27 cellular contexts compared by ENCODE assay signal in the genomic region with DNA sequence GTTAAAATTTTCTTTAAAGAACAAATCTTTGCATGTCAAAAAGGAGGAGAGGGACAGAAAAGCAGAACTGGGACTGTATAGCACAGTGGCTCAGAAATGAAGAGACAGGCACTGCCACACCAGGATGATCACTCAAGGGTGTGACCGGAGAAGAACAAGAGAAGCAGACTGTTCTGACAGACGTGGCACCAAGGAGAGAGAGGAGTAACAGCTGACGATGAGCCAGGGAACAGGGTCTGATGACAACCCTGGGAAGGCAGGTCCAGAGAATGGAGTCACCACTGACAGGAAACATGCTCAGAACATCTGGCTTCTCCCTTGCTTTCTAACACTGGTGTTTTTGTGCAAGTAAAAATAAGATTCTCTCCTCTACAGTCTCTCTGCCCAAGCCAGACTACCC. TPM values are rescaled to one million over a fixed set of nuclear protein-coding genes. Genes with fewer than 3 reads are reported as not detected.
"Had no signal": no experiment of that assay in that cellular context is flagged by ENCODE, and none has a peak within 500 bp of the region (broad histone marks: within the 10 kb centered on the region; RNA-seq: fewer than 3 reads in every experiment).

No MANE protein-coding gene starts in this region.

- ATAC-seq: activated CD8-positive, alpha-beta T cell treated with anti-CD3 and anti-CD28 coated beads for 36 hours; activated T-cell treated with anti-CD3 and anti-CD28 coated beads, Interleukin-2, amount 50 U/mL, for 72 hours; Right ventricle myocardium inferior had no signal

- DNase-seq: activated CD4-positive, alpha-beta T cell treated with anti-CD3 and anti-CD28 coated beads for 4 hours; activated CD8-positive, alpha-beta memory T cell treated with anti-CD3 and anti-CD28 coated beads, Interleukin-2, amount 50 U/mL, for 4 hours; activated CD8-positive, alpha-beta T cell treated with anti-CD3 and anti-CD28 coated beads for 36 hours; activated gamma-delta T cell treated with Interleukin-2 at 50 U/mL for 16 hours; activated naive CD4-positive, alpha-beta T cell treated with anti-CD3 and anti-CD28 coated beads, Interleukin-2, amount 10 ng/mL, durations not matched to agents 7 days and 5 days; activated naive CD8-positive, alpha-beta T cell treated with anti-CD3 and anti-CD28 coated beads for 36 hours; activated T-cell treated with anti-CD3 and anti-CD28 coated beads, Interleukin-2, amount 50 U/mL, for 72 hours; brain microvascular endothelial cell; Kasumi-1; NCI-H1092; NCI-H1417 treated with DMSO at 0.1 percent for 48 hours; NCI-H1694; NCI-H2029 treated with DMSO at 0.1 percent for 48 hours; NCI-H446; NCI-H524 treated with DMSO at 0.1 percent for 48 hours; NCI-H748 treated with DMSO at 0.1 percent for 48 hours; RPMI8226; SK-N-SH; T-helper 1 cell had no signal

- H3K9me3 ChIP-seq: SK-N-SH had no signal

- H3K4me3 ChIP-seq: cardiac muscle cell had no signal

- H3K36me3 ChIP-seq: brain microvascular endothelial cell, cardiac muscle cell had no signal

- H3K27ac ChIP-seq: brain microvascular endothelial cell, cardiac muscle cell, VCaP had no signal

RNA-seq across cellular contexts. Expression of a gene that starts 14.6 kb away (rescaled TPM):
- total RNA-seq: activated CD8-positive, alpha-beta T cell treated with anti-CD3 and anti-CD28 coated beads for 36 hours; activated naive CD8-positive, alpha-beta T cell treated with anti-CD3 and anti-CD28 coated beads for 36 hours; activated T-cell treated with anti-CD3 and anti-CD28 coated beads, Interleukin-2, amount 50 U/mL, for 72 hours; activated T-helper 2 cell treated with anti-CD3 and anti-CD28 coated beads, Interferon-gamma antibody, Interleukin-2, Interleukin-4, amounts not matched to agents 10 μg/mL and 5 μg/mL and 100 μg/mL, durations not matched to agents 14 hours and 24 hours and 36 hours; cardiac muscle cell; M059J; OCI-LY7; Right ventricle myocardium inferior; T-helper 2 cell treated with Interferon-gamma antibody and Interleukin-4, amounts not matched to agents 100 ng/mL and 5 ng/mL, for 36 hours had no signal
- polyA plus RNA-seq: adipose tissue, cardiac muscle cell, SK-N-SH had no signal

RNA-seq across cellular contexts. Expression of a gene that starts 44.6 kb away (rescaled TPM):
- total RNA-seq: activated CD8-positive, alpha-beta T cell treated with anti-CD3 and anti-CD28 coated beads for 36 hours; activated naive CD8-positive, alpha-beta T cell treated with anti-CD3 and anti-CD28 coated beads for 36 hours; activated T-cell treated with anti-CD3 and anti-CD28 coated beads, Interleukin-2, amount 50 U/mL, for 72 hours; activated T-helper 2 cell treated with anti-CD3 and anti-CD28 coated beads, Interferon-gamma antibody, Interleukin-2, Interleukin-4, amounts not matched to agents 10 μg/mL and 5 μg/mL and 100 μg/mL, durations not matched to agents 14 hours and 24 hours and 36 hours; cardiac muscle cell; M059J; OCI-LY7; Right ventricle myocardium inferior; T-helper 2 cell treated with Interferon-gamma antibody and Interleukin-4, amounts not matched to agents 100 ng/mL and 5 ng/mL, for 36 hours had no signal
- polyA plus RNA-seq: adipose tissue, cardiac muscle cell, SK-N-SH had no signal
